In the genomic region with DNA sequence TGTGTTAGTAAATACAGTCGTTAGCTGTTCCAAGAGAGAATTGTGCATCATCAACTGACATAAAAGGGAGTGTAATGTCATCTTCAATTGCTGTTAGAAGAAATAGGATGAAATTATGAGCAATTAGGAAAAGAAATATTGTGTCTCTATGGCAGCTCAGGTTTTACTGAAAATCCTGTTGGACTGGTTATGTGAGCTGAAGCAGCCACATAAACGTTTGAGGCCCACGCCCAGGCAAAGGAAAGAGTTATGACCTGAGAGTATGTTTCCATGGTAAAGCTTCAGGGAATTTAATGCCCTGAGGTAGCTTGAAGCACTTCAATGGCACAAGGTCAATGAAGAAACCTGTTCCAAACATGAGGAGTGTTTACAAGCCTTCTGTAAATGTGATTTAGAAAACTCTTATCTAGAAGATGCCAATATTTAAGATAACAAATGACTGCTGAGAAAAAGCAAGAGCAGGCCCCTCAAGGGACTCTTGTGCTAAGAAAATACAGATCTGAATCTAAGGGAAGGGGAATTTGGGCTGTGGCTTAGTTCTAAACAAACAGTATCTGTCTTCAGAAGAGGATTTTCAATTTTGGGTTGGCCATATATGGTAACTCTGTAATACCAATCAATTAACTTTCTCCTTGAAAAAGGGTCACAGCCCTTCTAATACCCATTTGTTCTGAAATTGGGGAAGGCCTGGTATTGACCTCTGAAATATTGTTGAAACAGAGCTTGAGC, we compare ENCODE assay signal across 12 cellular contexts.
DNase-seq lines count a peak whose midpoint lies in the region; ATAC-seq, FAIRE-seq and TF ChIP-seq lines count a peak whose summit lies in the region.
"Had no signal": no experiment of that assay in that cellular context is flagged by ENCODE, and none has a peak within 500 bp of the region (broad histone marks: within the 10 kb centered on the region; RNA-seq: fewer than 3 reads in every experiment).

No MANE protein-coding gene starts in this region.

- H4K20me1 ChIP-seq in GM12878 (ENCODE audit: control insufficient read depth, insufficient read depth), result no peaks in the 10 kb centered on the region
- H4K20me1 ChIP-seq in osteoblast (ENCODE audit: insufficient read depth, low read length), result no peaks in the 10 kb centered on the region

- no peak overlapping the region for H3K9ac ChIP-seq in GM12878 (ENCODE audit: control insufficient read depth, insufficient read depth, low read length)

- TF ChIP-seq CTCF in GM12878 (IDR thresholded peaks at IDR 0.05 in 2 of 3, conservative IDR thresholded peaks at IDR 0.05 in 1 of 3; ENCODE audit: control insufficient read depth in 2 of 3, extremely low read depth in 1 of 3, insufficient read depth in 1 of 3, low read depth in 3 of 3, low read length in 3 of 3), result no peak
- TF ChIP-seq CTCF in osteoblast (IDR thresholded peaks at IDR 0.05; ENCODE audit: extremely low read depth, low read depth, low read length), result no peak
- TF ChIP-seq CTCF in adrenal gland (IDR thresholded peaks at IDR 0.05), result no peak

- H3K27me3 ChIP-seq in GM12878 (replicated peaks in 1 of 2; ENCODE audit: control insufficient read depth in 2 of 2, insufficient read depth in 2 of 2, low read length in 1 of 2) (no peaks in the 10 kb centered on the region), osteoblast (ENCODE audit: insufficient read depth, low read length) (no peaks in the 10 kb centered on the region), adrenal gland (no peaks in the 10 kb centered on the region)
- H3K27me3 ChIP-seq: BE2C had no signal

- H3K4me3 ChIP-seq in GM12878, result no peak overlapping the region
- H3K4me3 ChIP-seq in osteoblast (ENCODE audit: insufficient read depth, low read length), result no peak overlapping the region
- H3K4me3 ChIP-seq in adrenal gland, result no peak overlapping the region

- H3K27ac ChIP-seq in GM12878 (ENCODE audit: control insufficient read depth, insufficient read depth) (no peak overlapping the region), osteoblast (ENCODE audit: low read depth, low read length) (no peak overlapping the region), adrenal gland (no peak overlapping the region)

- TF ChIP-seq EP300 in GM12878 (IDR thresholded peaks at IDR 0.05; ENCODE audit: borderline replicate concordance in 1 of 2, control insufficient read depth in 1 of 2, low read depth in 2 of 2, low read length in 2 of 2), result peak in 1 of 2 experiments; percentile 47; a peak in 1 of 4 replicates

- FAIRE-seq in GM12878 (lab: Jason Lieb, UNC), result no peak
- FAIRE-seq: H1 had no signal

- in situ Hi-C loops in GM12878 (cut with MboI), result no loop called here

- POLR2A ChIA-PET in GM12878 (lab: Charles Lee), result interaction anchor here (0.6 kb wide), 3 partner anchors 25 to 60 kb away, joined by 3 read pairs; no protein-coding TSS in a partner anchor

- DNase-seq in DMS53 (lab: John Stamatoyannopoulos, UW) (peak; percentile 97), NCI-H1417 treated with DMSO at 0.1 percent for 48 hours (lab: John Stamatoyannopoulos, UW) (peak; percentile 77), GM12878 (ENCODE audit: low read depth, low spot score) (peak; percentile 25), osteoblast (ENCODE audit: insufficient read length, low spot score, missing footprints) (no peak), adrenal gland (no peak), GOT3 (lab: John Stamatoyannopoulos, UW) (no peak)
- DNase-seq: activated CD8-positive, alpha-beta memory T cell treated with anti-CD3 and anti-CD28 coated beads, Interleukin-2, amount 50 U/mL, for 4 hours; BE2C; NCI-H1694 had no signal

- SMC1A ChIA-PET in GM12878 (lab: Charles Lee; ENCODE audit: uncharacterized antibody, unreplicated experiment), result interaction anchor here (0.7 to 3.1 kb wide), 5 partner anchors 9 to 65 kb away, joined by 3 to 26 read pairs (median 4); no protein-coding TSS in a partner anchor

- CTCF ChIA-PET in GM12878 (lab: Yijun Ruan, JAX), result interaction anchor here (1.2 kb wide), 1 partner anchor 69 kb away, joined by 3 read pairs; no protein-coding TSS in a partner anchor

- intact Hi-C loops in GM12878 (cut with micrococcal nuclease; ENCODE audit: unreplicated experiment), result no loop called here
- intact Hi-C loops in adrenal gland (cut with DNase I), result no loop called here

- no peaks in the 10 kb centered on the region for H3K79me2 ChIP-seq in GM12878 (ENCODE audit: control insufficient read depth, insufficient read depth, low read length)
- no peaks in the 10 kb centered on the region for H3K79me2 ChIP-seq in osteoblast (ENCODE audit: insufficient read depth, low read length)

- ATAC-seq in GM12878, result peak; percentile 92
- no peak for ATAC-seq in GM21619 (IDR thresholded peaks at IDR 0.05; ENCODE audit: unreplicated experiment)
- no peak for ATAC-seq in GM21528 (IDR thresholded peaks at IDR 0.05; ENCODE audit: low FRiP score, unreplicated experiment)

- no TSS peak for BruUV-seq in GM12878 (replicated peaks; lab: Mats Ljungman, UMichigan)

- TF ChIP-seq POLR2A in GM12878 (IDR thresholded peaks at IDR 0.05; ENCODE audit: low read depth, low read length) (no peak), adrenal gland (IDR thresholded peaks at IDR 0.05) (no peak)

- H3K9me3 ChIP-seq in GM12878 (replicated peaks; ENCODE audit: control insufficient read depth, insufficient read depth, low read length) (no peaks in the 10 kb centered on the region), osteoblast (ENCODE audit: low read depth, low read length) (no peaks in the 10 kb centered on the region), adrenal gland (replicated peaks in 1 of 3) (no peaks in the 10 kb centered on the region)
- H3K9me3 ChIP-seq: BE2C had no signal

- H3K4me2 ChIP-seq in GM12878 (ENCODE audit: control insufficient read depth, insufficient read depth) (no peak overlapping the region), osteoblast (ENCODE audit: insufficient read depth, low read length) (peak overlapping the region; percentile 44)

- H3K36me3 ChIP-seq in GM12878 (ENCODE audit: control insufficient read depth in 2 of 2, insufficient read depth in 2 of 2, low read length in 1 of 2) (no peaks in the 10 kb centered on the region), osteoblast (ENCODE audit: insufficient read depth, low read length) (no peaks in the 10 kb centered on the region), adrenal gland (replicated peaks in 1 of 2) (no peaks in the 10 kb centered on the region)
- H3K36me3 ChIP-seq: BE2C had no signal

- TF ChIP-seq RAD21 in GM12878 (IDR thresholded peaks at IDR 0.05; ENCODE audit: insufficient read depth, low read depth, low read length), result no peak

- RAD21 ChIA-PET in GM12878 (lab: Charles Lee; ENCODE audit: unreplicated experiment), result interaction anchor here (0.8 to 1.5 kb wide), 5 partner anchors 22 to 320 kb away, joined by 3 to 7 read pairs (median 3); no protein-coding TSS in a partner anchor

- 14% methylated on average over 3 of the region's 3 CpGs for WGBS in GM12878 (ENCODE audit: insufficient coverage, insufficient replicate concordance, low lambda C conversion rate, missing lambda C conversion rate)
- 54 to 68% (median 58%) methylated on average over 3 of the region's 3 CpGs for WGBS in adrenal gland, 4 donors

- no peak overlapping the region for H2AFZ ChIP-seq in GM12878 (ENCODE audit: control insufficient read depth, low read depth, low read length)
- H2AFZ ChIP-seq in osteoblast (ENCODE audit: low read length), result no peak overlapping the region

- H3K4me1 ChIP-seq in GM12878 (ENCODE audit: control insufficient read depth, insufficient read depth, low read length) (no peaks in the 10 kb centered on the region), osteoblast (ENCODE audit: insufficient read depth, low read length) (peaks cover 18% of the 10 kb centered on the region), adrenal gland (replicated peaks in 1 of 2) (no peaks in the 10 kb centered on the region)
- H3K4me1 ChIP-seq: BE2C had no signal

TF ChIP-seq in GM12878, 131 proteins besides CTCF, POLR2A, EP300 and RAD21 (continues in another document):
- TF ChIP-seq NR2C2 (IDR thresholded peaks at IDR 0.05; ENCODE audit: borderline replicate concordance, control insufficient read depth, insufficient read length, low read depth) (no peak), IKZF1 (conservative IDR thresholded peaks at IDR 0.05) (no peak; the same call in 1 of the 2 replicates), TBL1XR1 (IDR thresholded peaks at IDR 0.05; ENCODE audit: low read depth, low read length) (no peak), SUPT20H (IDR thresholded peaks at IDR 0.05; ENCODE audit: borderline replicate concordance, control insufficient read depth, low read depth, low read length) (no peak), LARP7 (IDR thresholded peaks at IDR 0.05) (no peak), MTA2 (IDR thresholded peaks at IDR 0.05; ENCODE audit: low read depth) (peak; percentile 73), SMC3 (IDR thresholded peaks at IDR 0.05; ENCODE audit: borderline replicate concordance, low read length) (no peak), DPF2 (IDR thresholded peaks at IDR 0.05) (0 out of 2 replicates have a peak, but pooled peaks have one; percentile 12), NFYA (IDR thresholded peaks at IDR 0.05; ENCODE audit: borderline replicate concordance, low read depth, low read length) (no peak), CREB1 (IDR thresholded peaks at IDR 0.05; ENCODE audit: low read depth) (no peak), NR2F1 (conservative IDR thresholded peaks at IDR 0.05) (0 out of 2 replicates have a peak, but pooled peaks have one; percentile 25)
- TF ChIP-seq, protein P1, sequence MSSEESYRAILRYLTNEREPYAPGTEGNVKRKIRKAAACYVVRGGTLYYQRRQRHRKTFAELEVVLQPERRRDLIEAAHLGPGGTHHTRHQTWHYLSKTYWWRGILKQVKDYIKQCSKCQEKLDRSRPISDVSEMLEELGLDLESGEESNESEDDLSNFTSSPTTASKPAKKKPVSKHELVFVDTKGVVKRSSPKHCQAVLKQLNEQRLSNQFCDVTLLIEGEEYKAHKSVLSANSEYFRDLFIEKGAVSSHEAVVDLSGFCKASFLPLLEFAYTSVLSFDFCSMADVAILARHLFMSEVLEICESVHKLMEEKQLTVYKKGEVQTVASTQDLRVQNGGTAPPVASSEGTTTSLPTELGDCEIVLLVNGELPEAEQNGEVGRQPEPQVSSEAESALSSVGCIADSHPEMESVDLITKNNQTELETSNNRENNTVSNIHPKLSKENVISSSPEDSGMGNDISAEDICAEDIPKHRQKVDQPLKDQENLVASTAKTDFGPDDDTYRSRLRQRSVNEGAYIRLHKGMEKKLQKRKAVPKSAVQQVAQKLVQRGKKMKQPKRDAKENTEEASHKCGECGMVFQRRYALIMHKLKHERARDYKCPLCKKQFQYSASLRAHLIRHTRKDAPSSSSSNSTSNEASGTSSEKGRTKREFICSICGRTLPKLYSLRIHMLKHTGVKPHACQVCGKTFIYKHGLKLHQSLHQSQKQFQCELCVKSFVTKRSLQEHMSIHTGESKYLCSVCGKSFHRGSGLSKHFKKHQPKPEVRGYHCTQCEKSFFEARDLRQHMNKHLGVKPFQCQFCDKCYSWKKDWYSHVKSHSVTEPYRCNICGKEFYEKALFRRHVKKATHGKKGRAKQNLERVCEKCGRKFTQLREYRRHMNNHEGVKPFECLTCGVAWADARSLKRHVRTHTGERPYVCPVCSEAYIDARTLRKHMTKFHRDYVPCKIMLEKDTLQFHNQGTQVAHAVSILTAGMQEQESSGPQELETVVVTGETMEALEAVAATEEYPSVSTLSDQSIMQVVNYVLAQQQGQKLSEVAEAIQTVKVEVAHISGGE (CRISPR knock-in tag; IDR thresholded peaks at IDR 0.05), result no peak

Comparison
In these comparisons a context has a peak if more than half of its experiments do, and no peak if none do; other contexts are left out.
1. DNase-seq: peak in DMS53 (single experiment), NCI-H1417 treated with DMSO at 0.1 percent for 48 hours (single experiment) and GM12878 (single experiment); none in osteoblast (single experiment), adrenal gland (0 of 7) and GOT3 (single experiment).